16 cellular contexts compared by ENCODE assay signal in genomic region chr9:129451669-129452068, GRCh38.
DNase-seq lines count a peak whose midpoint lies in the region; ATAC-seq and TF ChIP-seq lines count a peak whose summit lies in the region.
"Had no signal": no experiment of that assay in that cellular context is flagged by ENCODE, and none has a peak within 500 bp of the region (broad histone marks: within the 10 kb centered on the region; RNA-seq: fewer than 3 reads in every experiment).

No MANE protein-coding gene starts in this region.

- peak overlapping the region; percentile 4 for H3K27ac Mint-ChIP-seq in activated CD4-positive, alpha-beta T cell treated with anti-CD3 and anti-CD28 coated beads, Interleukin-2, amount 10 ng/mL, durations not matched to agents 24 days and 14 days
- H3K27ac Mint-ChIP-seq in activated CD4-positive, alpha-beta T cell treated with anti-CD3 and anti-CD28 coated beads for 36 hours = no peak overlapping the region

- H3K36me3 ChIP-seq in parathyroid adenoma (ENCODE audit: control insufficient read depth, insufficient read depth, low read length) = no peaks in the 10 kb centered on the region
- no peaks in the 10 kb centered on the region for H3K36me3 ChIP-seq in urinary bladder (ENCODE audit: insufficient read depth)
- H3K36me3 ChIP-seq: neutrophil, SJCRH30 had no signal

- TF ChIP-seq CTCF in parathyroid adenoma (IDR thresholded peaks at IDR 0.05) = no peak

- peaks cover 20% of the 10 kb centered on the region for H3K4me1 Mint-ChIP-seq in activated CD4-positive, alpha-beta T cell treated with anti-CD3 and anti-CD28 coated beads, Interleukin-2, amount 10 ng/mL, durations not matched to agents 24 days and 14 days
- peaks cover 8% of the 10 kb centered on the region for H3K4me1 Mint-ChIP-seq in activated CD4-positive, alpha-beta T cell treated with anti-CD3 and anti-CD28 coated beads for 36 hours

- no peak overlapping the region for H3K9ac ChIP-seq in parathyroid adenoma

- H3K27me3 Mint-ChIP-seq in activated CD4-positive, alpha-beta T cell treated with anti-CD3 and anti-CD28 coated beads, Interleukin-2, amount 10 ng/mL, durations not matched to agents 24 days and 14 days = peaks cover 10% of the 10 kb centered on the region
- H3K27me3 Mint-ChIP-seq in activated CD4-positive, alpha-beta T cell treated with anti-CD3 and anti-CD28 coated beads for 36 hours = no peaks in the 10 kb centered on the region

- 29% methylated on average over 10 of the region's 10 CpGs for WGBS in urinary bladder

- H3K4me3 ChIP-seq in parathyroid adenoma (ENCODE audit: low read depth, low read length) (no peak overlapping the region), urinary bladder (ENCODE audit: low read depth, low read length) (no peak overlapping the region)
- H3K4me3 ChIP-seq: SJCRH30 had no signal

- intact Hi-C loops in activated CD4-positive, alpha-beta T cell treated with anti-CD3 and anti-CD28 coated beads, Interleukin-2, amount 10 ng/mL, durations not matched to agents 24 days and 14 days (cut with micrococcal nuclease) = no loop called here
- intact Hi-C loops in activated CD4-positive, alpha-beta T cell treated with anti-CD3 and anti-CD28 coated beads for 36 hours (cut with DNase I, micrococcal nuclease) = no loop called here
- intact Hi-C loops in left cardiac atrium (cut with DNase I) = no loop called here

- H3K27ac ChIP-seq in parathyroid adenoma (peak overlapping the region; percentile 19), urinary bladder (ENCODE audit: low read depth) (peak overlapping the region; percentile 65)
- H3K27ac ChIP-seq: neutrophil, SJCRH30 had no signal

- H3K4me1 ChIP-seq in parathyroid adenoma (peaks cover 3% of the 10 kb centered on the region), urinary bladder (ENCODE audit: insufficient read depth) (no peaks in the 10 kb centered on the region)
- H3K4me1 ChIP-seq: Caco-2 had no signal

- H3K9me3 ChIP-seq in parathyroid adenoma (ENCODE audit: control insufficient read depth, low read length) = no peaks in the 10 kb centered on the region
- H3K9me3 ChIP-seq: Caco-2, neutrophil, SJCRH30 had no signal

- no peak for DNase-seq in activated CD4-positive, alpha-beta T cell treated with anti-CD3 and anti-CD28 coated beads, Interleukin-2, amount 10 ng/mL, durations not matched to agents 24 days and 14 days
- no peak for DNase-seq in activated CD4-positive, alpha-beta T cell treated with anti-CD3 and anti-CD28 coated beads for 36 hours
- DNase-seq in left cardiac atrium (no peak), kidney glomerular epithelial cell (lab: John Stamatoyannopoulos, UW) (no peak), NCI-H2081 (lab: John Stamatoyannopoulos, UW) (no peak)
- DNase-seq: 8988T; activated T-cell treated with anti-CD3 and anti-CD28 coated beads for 4 hours; Caco-2; NCI-H748 treated with DMSO at 0.1 percent for 48 hours; SJCRH30; stimulated activated CD4-positive, alpha-beta T cell treated with anti-CD3 and anti-CD28 coated beads, Interleukin-2, amount 100 ng/mL, for 48 hours; stimulated activated naive CD8-positive, alpha-beta T cell treated with anti-CD3 and anti-CD28 coated beads, Interleukin-15, Interleukin-2, amounts not matched to agents 100 U/mL and 50 U/mL, for 24 hours had no signal

- no peaks in the 10 kb centered on the region for H3K79me2 ChIP-seq in parathyroid adenoma

- CTCF ChIA-PET in activated CD4-positive, alpha-beta T cell treated with anti-CD3 and anti-CD28 coated beads for 36 hours (lab: Charles Lee) = interaction anchor here (0.5 kb wide), 1 partner anchor 15 kb away, joined by 4 read pairs; no protein-coding TSS in a partner anchor

- POLR2A ChIA-PET in activated CD4-positive, alpha-beta T cell treated with anti-CD3 and anti-CD28 coated beads for 36 hours (lab: Charles Lee) = no interaction called here

- peaks cover 7% of the 10 kb centered on the region for H3K9me3 Mint-ChIP-seq in activated CD4-positive, alpha-beta T cell treated with anti-CD3 and anti-CD28 coated beads, Interleukin-2, amount 10 ng/mL, durations not matched to agents 24 days and 14 days
- no peaks in the 10 kb centered on the region for H3K9me3 Mint-ChIP-seq in activated CD4-positive, alpha-beta T cell treated with anti-CD3 and anti-CD28 coated beads for 36 hours (ENCODE audit: low read depth)

- no peak overlapping the region for H2AFZ ChIP-seq in parathyroid adenoma

- H3K4me2 ChIP-seq in parathyroid adenoma (ENCODE audit: low read length) = no peak overlapping the region

- no peak overlapping the region for H3K4me3 Mint-ChIP-seq in activated CD4-positive, alpha-beta T cell treated with anti-CD3 and anti-CD28 coated beads, Interleukin-2, amount 10 ng/mL, durations not matched to agents 24 days and 14 days
- H3K4me3 Mint-ChIP-seq in activated CD4-positive, alpha-beta T cell treated with anti-CD3 and anti-CD28 coated beads for 36 hours = no peak overlapping the region

- H3K27me3 ChIP-seq in parathyroid adenoma (ENCODE audit: control insufficient read depth, insufficient read depth, low read length) = no peaks in the 10 kb centered on the region
- H3K27me3 ChIP-seq: neutrophil had no signal

- ATAC-seq in activated CD4-positive, alpha-beta T cell treated with anti-CD3 and anti-CD28 coated beads for 36 hours = no peak
- peak; percentile 21 to 66 for ATAC-seq in left cardiac atrium
- ATAC-seq in GM21447 (IDR thresholded peaks at IDR 0.05; ENCODE audit: unreplicated experiment) = no peak
- ATAC-seq: stimulated activated naive CD8-positive, alpha-beta T cell treated with anti-CD3 and anti-CD28 coated beads, Interleukin-15, Interleukin-2, amounts not matched to agents 100 U/mL and 50 U/mL, for 24 hours had no signal

- H3K36me3 Mint-ChIP-seq in activated CD4-positive, alpha-beta T cell treated with anti-CD3 and anti-CD28 coated beads, Interleukin-2, amount 10 ng/mL, durations not matched to agents 24 days and 14 days (ENCODE audit: low read depth) = no peaks in the 10 kb centered on the region
- no peaks in the 10 kb centered on the region for H3K36me3 Mint-ChIP-seq in activated CD4-positive, alpha-beta T cell treated with anti-CD3 and anti-CD28 coated beads for 36 hours (ENCODE audit: low read depth)

Comparison
In these comparisons a context has a peak if more than half of its experiments do, and no peak if none do; other contexts are left out.
1. ATAC-seq: peak in left cardiac atrium (2 of 2); none in activated CD4-positive, alpha-beta T cell treated with anti-CD3 and anti-CD28 coated beads for 36 hours (single experiment) and GM21447 (single experiment).